In genomic region chr20:10735195-10735949, GRCh38 we compare ENCODE assay signal across 18 cellular contexts.
"Had no signal": no experiment of that assay in that cellular context is flagged by ENCODE, and none has a peak within 500 bp of the region (broad histone marks: within the 10 kb centered on the region; RNA-seq: fewer than 3 reads in every experiment).

No MANE protein-coding gene starts in this region.

- H3K36me3 ChIP-seq: adrenal gland, cardiac muscle cell, left lung, pancreas, thoracic aorta had no signal

- H3K9me3 ChIP-seq: adrenal gland, left lung, pancreas, thoracic aorta had no signal

- DNase-seq: activated CD4-positive, alpha-beta T cell treated with anti-CD3 and anti-CD28 coated beads for 1 hour; activated CD4-positive, alpha-beta T cell treated with anti-CD3 and anti-CD28 coated beads, Interleukin-2, amount 50 U/mL, for 48 hours; activated naive CD4-positive, alpha-beta T cell treated with anti-CD3 and anti-CD28 coated beads, Interleukin-2, amount 50 U/mL, for 16 hours; adrenal gland; hippocampal formation; left lung; pancreas; small intestine; stimulated activated naive CD8-positive, alpha-beta T cell treated with anti-CD3 and anti-CD28 coated beads, Interleukin-15, Interleukin-2, amounts not matched to agents 100 U/mL and 50 U/mL, for 24 hours; T-cell; T1000 had no signal

- H3K27me3 ChIP-seq: adrenal gland, cardiac muscle cell, left lung, pancreas had no signal

- H3K4me1 ChIP-seq: adrenal gland, left lung, pancreas had no signal

- ATAC-seq: left lung; pancreas; stimulated activated naive CD8-positive, alpha-beta T cell treated with anti-CD3 and anti-CD28 coated beads, Interleukin-15, Interleukin-2, amounts not matched to agents 100 U/mL and 50 U/mL, for 24 hours; T-cell had no signal

- H3K27ac ChIP-seq: adrenal gland, cardiac muscle cell, left lung, pancreas, SK-N-MC had no signal

- H3K4me3 ChIP-seq: adrenal gland, cardiac muscle cell, left lung, pancreas, SK-N-MC, thoracic aorta had no signal

- FAIRE-seq: colon, endometrium, keratinocyte, pancreas, small intestine, urothelium cell line had no signal
